ENCODE assay signal across 16 cellular contexts in the genomic region with DNA sequence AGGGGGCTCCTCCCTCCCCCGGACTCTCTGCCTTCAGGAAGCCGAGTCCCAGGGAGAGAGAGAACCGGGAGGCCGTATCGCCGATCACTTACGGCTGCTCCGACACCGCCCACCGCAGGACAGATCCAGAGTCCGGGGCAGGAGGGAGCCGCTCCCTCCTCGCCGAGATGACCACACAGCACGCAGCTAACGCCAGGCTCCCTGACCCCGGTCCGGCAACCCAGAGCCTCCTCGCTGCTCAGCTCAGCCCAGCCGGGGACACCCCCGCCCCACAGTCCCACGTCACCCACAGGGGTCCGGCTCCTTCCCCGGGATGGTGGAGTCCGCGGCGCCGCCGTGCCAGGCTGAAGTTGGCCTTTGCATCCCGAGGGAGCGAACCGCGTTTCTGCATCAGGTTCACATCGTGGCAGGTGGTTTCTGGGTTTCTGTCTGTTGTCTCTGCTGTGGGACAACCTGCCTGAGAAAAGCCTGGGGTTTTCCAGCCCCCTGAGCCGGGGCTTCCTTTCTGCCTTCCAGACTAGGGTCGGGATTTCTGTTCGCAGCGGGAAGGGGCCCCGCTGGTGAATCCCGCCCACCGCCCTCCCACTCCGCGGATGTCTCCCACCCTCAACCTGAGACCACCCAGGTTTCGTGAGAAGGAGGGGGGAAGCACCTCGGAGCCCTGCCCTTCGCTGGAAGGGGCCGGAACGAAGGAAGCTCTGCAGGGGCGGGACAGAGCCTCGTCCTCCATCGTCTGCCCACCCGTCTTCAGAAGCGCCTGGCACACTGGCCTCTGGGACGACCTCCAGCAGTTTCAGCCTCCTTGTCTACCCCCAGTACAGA.
DNase-seq lines count a peak whose midpoint lies in the region; ATAC-seq, FAIRE-seq and TF ChIP-seq lines count a peak whose summit lies in the region.
"Had no signal": no experiment of that assay in that cellular context is flagged by ENCODE, and none has a peak within 500 bp of the region (broad histone marks: within the 10 kb centered on the region; RNA-seq: fewer than 3 reads in every experiment).

No MANE protein-coding gene starts in this region.

- H3K27ac ChIP-seq in A549 (no peak overlapping the region), mammary epithelial cell (ENCODE audit: insufficient read depth, low read depth, low read length) (no peak overlapping the region)
- H3K27ac ChIP-seq: left lung, ovary had no signal

- peak overlapping the region; percentile 47 for H3K4me3 Mint-ChIP-seq in nephron progenitor cell

- H3K79me2 ChIP-seq in mammary epithelial cell (ENCODE audit: insufficient read depth, low read length) = no peaks in the 10 kb centered on the region

- in situ Hi-C loops in mammary epithelial cell (cut with MboI; ENCODE audit: low sequenced_read_pairs in 2 of 2) = no loop called here

- TF ChIP-seq RAD21 in A549 (conservative IDR thresholded peaks at IDR 0.05 in 1 of 2, IDR thresholded peaks at IDR 0.05 in 1 of 2) = no peak

- no peak for TF ChIP-seq CTCF in A549 (IDR thresholded peaks at IDR 0.05)
- no peak for TF ChIP-seq CTCF in GM10248 (IDR thresholded peaks at IDR 0.05; ENCODE audit: control extremely low read depth, extremely low read depth, low read depth, missing control alignments)
- no peak for TF ChIP-seq CTCF in mammary epithelial cell (conservative IDR thresholded peaks at IDR 0.05 in 1 of 2, IDR thresholded peaks at IDR 0.05 in 1 of 2; ENCODE audit: extremely low read depth in 1 of 2, insufficient read depth in 1 of 2, low read depth in 1 of 2, low read length in 2 of 2)
- TF ChIP-seq CTCF in nephron progenitor cell (IDR thresholded peaks at IDR 0.05) = no peak

- H3K4me1 ChIP-seq in A549 (no peaks in the 10 kb centered on the region), mammary epithelial cell (ENCODE audit: insufficient read depth, low read length) (peaks cover 3% of the 10 kb centered on the region)
- H3K4me1 ChIP-seq: BE2C had no signal

- peaks cover 18% of the 10 kb centered on the region for H3K27me3 ChIP-seq in mammary epithelial cell (ENCODE audit: insufficient read depth, low read length)
- H3K27me3 ChIP-seq: ovary had no signal

- dilution Hi-C loops in mammary epithelial cell (cut with HindIII; ENCODE audit: low sequenced_read_pairs) = no loop called here

- 38% methylated on average over 32 of the region's 54 CpGs for WGBS in A549 (ENCODE audit: missing lambda C conversion rate)
- WGBS in mammary epithelial cell (ENCODE audit: low coverage, missing lambda C conversion rate) = 2% methylated on average over 27 of the region's 54 CpGs

- DNase-seq in A549 (ENCODE audit: low read depth in 1 of 2, low spot score in 1 of 2) (no peak), GM10248 (ENCODE audit: extremely low spot score) (peak; percentile 49), mammary epithelial cell (no peak), nephron progenitor cell (peak; percentile 61), amniotic stem cell (lab: John Stamatoyannopoulos, UW) (no peak), HCEC 1CT (no peak), COLO829 (ENCODE audit: low spot score) (no peak)
- DNase-seq in activated CD4-positive, alpha-beta T cell treated with anti-CD3 and anti-CD28 coated beads for 4 hours = no peak
- DNase-seq: activated CD4-positive, alpha-beta T cell treated with anti-CD3 and anti-CD28 coated beads, Interleukin-2, amount 50 U/mL, for 4 hours; BE2C; NCI-H1105; ovary; RPMI8226 had no signal

- intact Hi-C loops in mammary epithelial cell (cut with micrococcal nuclease) = no loop called here

- ATAC-seq in A549 = peak in 1 of 2 experiments; percentile 47; a peak in 3 of 6 replicates
- ATAC-seq: left lung had no signal

- peaks cover 14% of the 10 kb centered on the region for H3K9me3 Mint-ChIP-seq in nephron progenitor cell
- H3K9me3 Mint-ChIP-seq: IgD-negative memory B cell had no signal

- no peak overlapping the region for H3K9ac ChIP-seq in mammary epithelial cell (ENCODE audit: insufficient read depth, low read length)

- H3K9me3 ChIP-seq in A549 (no peaks in the 10 kb centered on the region), mammary epithelial cell (replicated peaks; ENCODE audit: insufficient read depth, low read length) (peaks cover 3% of the 10 kb centered on the region)
- H3K9me3 ChIP-seq: BE2C, ovary had no signal

- no peak for TF ChIP-seq EP300 in A549 (IDR thresholded peaks at IDR 0.05)

- H2AFZ ChIP-seq in mammary epithelial cell (ENCODE audit: low read depth, low read length) = no peak overlapping the region

- no peak for TF ChIP-seq POLR2A in A549 (IDR thresholded peaks at IDR 0.05; ENCODE audit: low read length)

- no peaks in the 10 kb centered on the region for H3K36me3 ChIP-seq in mammary epithelial cell (ENCODE audit: insufficient read depth, low read length)
- H3K36me3 ChIP-seq: BE2C, left lung, ovary had no signal

- H3K27me3 Mint-ChIP-seq in nephron progenitor cell (ENCODE audit: low read depth, poor library complexity) = peaks cover 80% of the 10 kb centered on the region

- H4K20me1 ChIP-seq in mammary epithelial cell (ENCODE audit: insufficient read depth, low read length) = no peaks in the 10 kb centered on the region

- POLR2A ChIA-PET in A549 (lab: Yijun Ruan, JAX) = no interaction called here
- POLR2A ChIA-PET in GM10248 (lab: Yijun Ruan, JAX) = no interaction called here

- CTCF ChIA-PET in A549 (lab: Yijun Ruan, JAX) (interaction anchor here (1.1 to 2.3 kb wide), 3 partner anchors 9 to 209 kb away, joined by 3 to 9 read pairs (median 5); no protein-coding TSS in a partner anchor), GM10248 (lab: Yijun Ruan, JAX) (interaction anchor here (1.2 kb wide), 1 partner anchor 14 kb away, joined by 3 read pairs; no protein-coding TSS in a partner anchor), mammary epithelial cell (lab: Charles Lee; ENCODE audit: low non-redundant PET) (no interaction called here)

- peak overlapping the region; percentile 25; the same call in 1 of the 3 replicates for H3K4me2 ChIP-seq in A549
- H3K4me2 ChIP-seq in mammary epithelial cell (ENCODE audit: insufficient read depth, low read depth, low read length) = peak overlapping the region; percentile 19

- no peaks in the 10 kb centered on the region for H3K36me3 Mint-ChIP-seq in nephron progenitor cell (ENCODE audit: low read depth)
- H3K36me3 Mint-ChIP-seq: IgD-negative memory B cell had no signal

- no peak for FAIRE-seq in A549 (lab: Jason Lieb, UNC)
- FAIRE-seq: endometrium had no signal

- peaks cover 24% of the 10 kb centered on the region for H3K4me1 Mint-ChIP-seq in nephron progenitor cell

- no TSS peak for BruUV-seq in mammary epithelial cell (replicated peaks; lab: Mats Ljungman, UMichigan)

- H3K27ac Mint-ChIP-seq in nephron progenitor cell = no peak overlapping the region
- H3K27ac Mint-ChIP-seq: IgD-negative memory B cell had no signal

- H3K4me3 ChIP-seq in A549 (no peak overlapping the region), mammary epithelial cell (replicated peaks in 1 of 3; ENCODE audit: insufficient read depth in 1 of 3, low read depth in 2 of 3, low read length in 3 of 3) (no peak overlapping the region)
- H3K4me3 ChIP-seq: left lung, ovary had no signal

TF ChIP-seq in A549, 52 proteins besides CTCF, POLR2A, EP300 and RAD21:
- TF ChIP-seq POLR2AphosphoS2 (conservative IDR thresholded peaks at IDR 0.05; ENCODE audit: low read length) = no peak
- no peak for TF ChIP-seq SMC3 (IDR thresholded peaks at IDR 0.05)
- TF ChIP-seq, protein P1, sequence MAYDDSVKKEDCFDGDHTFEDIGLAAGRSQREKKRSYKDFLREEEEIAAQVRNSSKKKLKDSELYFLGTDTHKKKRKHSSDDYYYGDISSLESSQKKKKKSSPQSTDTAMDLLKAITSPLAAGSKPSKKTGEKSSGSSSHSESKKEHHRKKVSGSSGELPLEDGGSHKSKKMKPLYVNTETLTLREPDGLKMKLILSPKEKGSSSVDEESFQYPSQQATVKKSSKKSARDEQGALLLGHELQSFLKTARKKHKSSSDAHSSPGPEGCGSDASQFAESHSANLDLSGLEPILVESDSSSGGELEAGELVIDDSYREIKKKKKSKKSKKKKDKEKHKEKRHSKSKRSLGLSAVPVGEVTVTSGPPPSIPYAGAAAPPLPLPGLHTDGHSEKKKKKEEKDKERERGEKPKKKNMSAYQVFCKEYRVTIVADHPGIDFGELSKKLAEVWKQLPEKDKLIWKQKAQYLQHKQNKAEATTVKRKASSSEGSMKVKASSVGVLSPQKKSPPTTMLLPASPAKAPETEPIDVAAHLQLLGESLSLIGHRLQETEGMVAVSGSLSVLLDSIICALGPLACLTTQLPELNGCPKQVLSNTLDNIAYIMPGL (CRISPR knock-in tag; IDR thresholded peaks at IDR 0.05; ENCODE audit: borderline replicate concordance) = no peak
- TF ChIP-seq CHD2 (IDR thresholded peaks at IDR 0.05; ENCODE audit: low read length, partially characterized antibody) = no peak
- TF ChIP-seq NFE2L2 (conservative IDR thresholded peaks at IDR 0.05; ENCODE audit: low read length) = no peak
- TF ChIP-seq CBX8 (IDR thresholded peaks at IDR 0.05) = no peak
- TF ChIP-seq HDAC2 (IDR thresholded peaks at IDR 0.05) = no peak
- TF ChIP-seq TP53 (CRISPR knock-in tag; IDR thresholded peaks at IDR 0.05) = no peak
- no peak for TF ChIP-seq USF2 (IDR thresholded peaks at IDR 0.05)
- no peak for TF ChIP-seq MYC (IDR thresholded peaks at IDR 0.05; ENCODE audit: borderline replicate concordance, low read length)
- TF ChIP-seq JUNB (IDR thresholded peaks at IDR 0.05) = no peak
- TF ChIP-seq CHD4 (IDR thresholded peaks at IDR 0.05; ENCODE audit: borderline replicate concordance) = no peak
- TF ChIP-seq, protein P2, sequence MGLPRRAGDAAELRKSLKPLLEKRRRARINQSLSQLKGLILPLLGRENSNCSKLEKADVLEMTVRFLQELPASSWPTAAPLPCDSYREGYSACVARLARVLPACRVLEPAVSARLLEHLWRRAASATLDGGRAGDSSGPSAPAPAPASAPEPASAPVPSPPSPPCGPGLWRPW (IDR thresholded peaks at IDR 0.05) = no peak
- no peak for TF ChIP-seq KDM1A (IDR thresholded peaks at IDR 0.05; ENCODE audit: low read depth)
- TF ChIP-seq RNF2 (IDR thresholded peaks at IDR 0.05; ENCODE audit: borderline replicate concordance, low read depth) = no peak
- TF ChIP-seq, protein P3, sequence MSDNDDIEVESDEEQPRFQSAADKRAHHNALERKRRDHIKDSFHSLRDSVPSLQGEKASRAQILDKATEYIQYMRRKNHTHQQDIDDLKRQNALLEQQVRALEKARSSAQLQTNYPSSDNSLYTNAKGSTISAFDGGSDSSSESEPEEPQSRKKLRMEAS (IDR thresholded peaks at IDR 0.05) = no peak
TF ChIP-seq in A549: peak in this region for 0.

Comparison
In these comparisons a context has a peak if more than half of its experiments do, and no peak if none do; other contexts are left out.
1. DNase-seq: peak in GM10248 (single experiment) and nephron progenitor cell (single experiment); none in A549 (0 of 2), mammary epithelial cell (single experiment), amniotic stem cell (single experiment), activated CD4-positive, alpha-beta T cell treated with anti-CD3 and anti-CD28 coated beads for 4 hours (0 of 2), HCEC 1CT (single experiment) and COLO829 (single experiment).